8 cellular contexts compared by ENCODE assay signal in genomic region chr9:86354048-86354881, GRCh38. TPM values are rescaled to one million over a fixed set of nuclear protein-coding genes. Genes with fewer than 3 reads are reported as not detected.
DNase-seq lines count a peak whose midpoint lies in the region; TF ChIP-seq lines count a peak whose summit lies in the region.

Gene TUT7, minus strand, starts transcription at chr9:86354410. Its CDS starts 1,211 bp downstream, at chr9:86353199.

- H3K4me3 ChIP-seq in GM06990 (replicated peaks; ENCODE audit: low read depth, low read length) (peak within 1 kb of the TSS; percentile 75), SK-N-MC (peak within 1 kb of the TSS; percentile 82)

- DNase-seq in GM06990 (ENCODE audit: extremely low read depth, insufficient read length): peak; percentile 97
- DNase-seq in HFFc6: peak; percentile 95
- peak; percentile 96 for DNase-seq in NAMALWA (ENCODE audit: low spot score)
- peak; percentile 45 for DNase-seq in SK-N-MC (ENCODE audit: low read depth, low spot score)
- peak; percentile 95 for DNase-seq in activated naive CD4-positive, alpha-beta T cell treated with anti-CD3 and anti-CD28 coated beads, Interleukin-2, amount 10 ng/mL, durations not matched to agents 7 days and 5 days
- peak; percentile 94 for DNase-seq in germinal center (ENCODE audit: low spot score)
- DNase-seq in non-pigmented ciliary epithelial cell (ENCODE audit: low read depth): peak; percentile 72
- DNase-seq in substantia nigra (lab: John Stamatoyannopoulos, UW): peak; percentile 76 to 98 (median 93)

- H3K9ac ChIP-seq in SK-N-MC (ENCODE audit: insufficient read length): peak within 1 kb of the TSS; percentile 80

- no peak for TF ChIP-seq CTCF in GM06990 (IDR thresholded peaks at IDR 0.05; ENCODE audit: insufficient read depth, low read length, poor library complexity, severe bottlenecking)
- TF ChIP-seq CTCF in HFFc6 (IDR thresholded peaks at IDR 0.05): no peak

- H3K4me3 Mint-ChIP-seq in HFFc6: peak within 1 kb of the TSS; percentile 98
- peak within 1 kb of the TSS; percentile 98 for H3K4me3 Mint-ChIP-seq in activated naive CD4-positive, alpha-beta T cell treated with anti-CD3 and anti-CD28 coated beads, Interleukin-2, amount 10 ng/mL, durations not matched to agents 7 days and 5 days

- H3K36me3 ChIP-seq in GM06990 (ENCODE audit: control insufficient read depth, insufficient read depth, low read length): no peaks in the 10 kb centered on the region; the same call in 1 of the 2 replicates
- peaks cover 6% of the 10 kb centered on the region; the same call in 1 of the 2 replicates for H3K36me3 ChIP-seq in SK-N-MC (ENCODE audit: insufficient read depth, low read length)

- peaks cover 43% of the 10 kb centered on the region for H3K4me1 Mint-ChIP-seq in HFFc6 (ENCODE audit: low read depth)
- peaks cover 57% of the 10 kb centered on the region for H3K4me1 Mint-ChIP-seq in activated naive CD4-positive, alpha-beta T cell treated with anti-CD3 and anti-CD28 coated beads, Interleukin-2, amount 10 ng/mL, durations not matched to agents 7 days and 5 days

- no peaks in the 10 kb centered on the region for H3K9me3 ChIP-seq in SK-N-MC (ENCODE audit: low read depth, low read length)

- peaks cover 18% of the 10 kb centered on the region for H3K36me3 Mint-ChIP-seq in HFFc6 (ENCODE audit: low read depth)
- H3K36me3 Mint-ChIP-seq in activated naive CD4-positive, alpha-beta T cell treated with anti-CD3 and anti-CD28 coated beads, Interleukin-2, amount 10 ng/mL, durations not matched to agents 7 days and 5 days: peaks cover 17% of the 10 kb centered on the region

- H3K27me3 Mint-ChIP-seq in HFFc6 (ENCODE audit: insufficient read depth): peaks cover 2% of the 10 kb centered on the region
- peaks cover 4% of the 10 kb centered on the region for H3K27me3 Mint-ChIP-seq in activated naive CD4-positive, alpha-beta T cell treated with anti-CD3 and anti-CD28 coated beads, Interleukin-2, amount 10 ng/mL, durations not matched to agents 7 days and 5 days

- H3K27ac Mint-ChIP-seq in HFFc6: peak within 1 kb of the TSS; percentile 93
- peak within 1 kb of the TSS; percentile 94 for H3K27ac Mint-ChIP-seq in activated naive CD4-positive, alpha-beta T cell treated with anti-CD3 and anti-CD28 coated beads, Interleukin-2, amount 10 ng/mL, durations not matched to agents 7 days and 5 days

- CTCF ChIA-PET in activated naive CD4-positive, alpha-beta T cell treated with anti-CD3 and anti-CD28 coated beads, Interleukin-2, amount 10 ng/mL, durations not matched to agents 7 days and 5 days (lab: Charles Lee): interaction anchor here (0.9 kb wide), 1 partner anchor 51 kb away, joined by 3 read pairs; no protein-coding TSS in a partner anchor

- H3K9me3 Mint-ChIP-seq in HFFc6: no peaks in the 10 kb centered on the region
- H3K9me3 Mint-ChIP-seq in activated naive CD4-positive, alpha-beta T cell treated with anti-CD3 and anti-CD28 coated beads, Interleukin-2, amount 10 ng/mL, durations not matched to agents 7 days and 5 days: no peaks in the 10 kb centered on the region

- peak within 1 kb of the TSS; percentile 39; the same call in 1 of the 2 replicates for H3K27ac ChIP-seq in SK-N-MC
- peak within 1 kb of the TSS; percentile 86 for H3K27ac ChIP-seq in substantia nigra (ENCODE audit: low read depth, low read length, poor library complexity, severe bottlenecking)

- no peaks in the 10 kb centered on the region for H3K27me3 ChIP-seq in GM06990 (replicated peaks; ENCODE audit: control insufficient read depth, insufficient read depth, low read length)

RNA-seq across cellular contexts. Expression of gene TUT7, which starts in this region (rescaled TPM):
- total RNA-seq in HFFc6 (2021; fragmentation: NEBNext Ultra II Directional; extraction: Animal tissue kit (Norgen Biotek cat#: 25700)): 10 to 100 TPM; 17.8 to 23.9 (median 19.2) TPM

Comparison
In these comparisons a context has a peak if more than half of its experiments do, and no peak if none do; other contexts are left out.
1. Peak in every context shown above with its lines: DNase-seq, H3K4me3 ChIP-seq and H3K27ac ChIP-seq.
2. DNase-seq: peak in every context shown above with its lines; median percentile 97 in GM06990; 96 in NAMALWA; 95 in HFFc6; 95 in activated naive CD4-positive, alpha-beta T cell treated with anti-CD3 and anti-CD28 coated beads, Interleukin-2, amount 10 ng/mL, durations not matched to agents 7 days and 5 days; 94 in germinal center; 93 in substantia nigra; 72 in non-pigmented ciliary epithelial cell; 45 in SK-N-MC.